19 cellular contexts compared by ENCODE assay signal in genomic region chr7:149430197-149430596, GRCh38.
"Had no signal": no experiment of that assay in that cellular context is flagged by ENCODE, and none has a peak within 500 bp of the region (broad histone marks: within the 10 kb centered on the region; RNA-seq: fewer than 3 reads in every experiment).

No MANE protein-coding gene starts in this region.

- H3K9me3 ChIP-seq: gastroesophageal sphincter, heart right ventricle, lower lobe of right lung, neutrophil, thyroid gland had no signal

- H3K27me3 ChIP-seq: gastroesophageal sphincter, heart right ventricle, thyroid gland had no signal

- H3K27me3 Mint-ChIP-seq: activated CD4-positive, alpha-beta memory T cell treated with anti-CD3 and anti-CD28 coated beads for 36 hours; activated CD8-positive, alpha-beta memory T cell treated with anti-CD3 and anti-CD28 coated beads, Interleukin-2, amount 10 ng/mL, durations not matched to agents 7 days and 5 days; activated naive CD4-positive, alpha-beta T cell treated with anti-CD3 and anti-CD28 coated beads, Interleukin-2, amount 50 U/mL, for 24 hours; activated T-cell treated with anti-CD3 and anti-CD28 coated beads, Interleukin-2, amount 50 U/mL, for 24 hours; naive B cell had no signal

- H3K27ac Mint-ChIP-seq: activated CD4-positive, alpha-beta memory T cell treated with anti-CD3 and anti-CD28 coated beads for 36 hours; activated CD8-positive, alpha-beta memory T cell treated with anti-CD3 and anti-CD28 coated beads, Interleukin-2, amount 10 ng/mL, durations not matched to agents 7 days and 5 days; activated naive CD4-positive, alpha-beta T cell treated with anti-CD3 and anti-CD28 coated beads, Interleukin-2, amount 50 U/mL, for 24 hours; activated T-cell treated with anti-CD3 and anti-CD28 coated beads, Interleukin-2, amount 50 U/mL, for 24 hours; T-helper 2 cell treated with Interferon-gamma antibody and Interleukin-4, amounts not matched to agents 5 μg/mL and 100 μg/mL, for 36 hours had no signal

- H3K4me3 Mint-ChIP-seq: activated CD4-positive, alpha-beta memory T cell treated with anti-CD3 and anti-CD28 coated beads for 36 hours; activated CD8-positive, alpha-beta memory T cell treated with anti-CD3 and anti-CD28 coated beads, Interleukin-2, amount 10 ng/mL, durations not matched to agents 7 days and 5 days; activated naive CD4-positive, alpha-beta T cell treated with anti-CD3 and anti-CD28 coated beads, Interleukin-2, amount 50 U/mL, for 24 hours; activated T-cell treated with anti-CD3 and anti-CD28 coated beads, Interleukin-2, amount 50 U/mL, for 24 hours; T-helper 2 cell treated with Interferon-gamma antibody and Interleukin-4, amounts not matched to agents 5 μg/mL and 100 μg/mL, for 36 hours had no signal

- H3K4me3 ChIP-seq: gastroesophageal sphincter, heart right ventricle, lower lobe of right lung, thyroid gland had no signal

- H3K4me1 Mint-ChIP-seq: activated naive CD4-positive, alpha-beta T cell treated with anti-CD3 and anti-CD28 coated beads, Interleukin-2, amount 50 U/mL, for 24 hours had no signal

- ATAC-seq: activated CD8-positive, alpha-beta memory T cell treated with anti-CD3 and anti-CD28 coated beads, Interleukin-2, amount 10 ng/mL, durations not matched to agents 7 days and 5 days; gastroesophageal sphincter; heart right ventricle; left colon; lower lobe of right lung had no signal

- H3K9me3 Mint-ChIP-seq: activated CD4-positive, alpha-beta memory T cell treated with anti-CD3 and anti-CD28 coated beads for 36 hours; activated naive CD4-positive, alpha-beta T cell treated with anti-CD3 and anti-CD28 coated beads, Interleukin-2, amount 50 U/mL, for 24 hours; activated T-cell treated with anti-CD3 and anti-CD28 coated beads, Interleukin-2, amount 50 U/mL, for 24 hours; T-helper 2 cell treated with Interferon-gamma antibody and Interleukin-4, amounts not matched to agents 5 μg/mL and 100 μg/mL, for 36 hours had no signal

- DNase-seq: activated CD4-positive, alpha-beta memory T cell treated with anti-CD3 and anti-CD28 coated beads for 36 hours; activated CD4-positive, CD25-positive, alpha-beta regulatory T cell treated with anti-CD3 and anti-CD28 coated beads, Interleukin-2, amount 50 U/mL, for 72 hours; activated CD8-positive, alpha-beta memory T cell treated with anti-CD3 and anti-CD28 coated beads, Interleukin-2, amount 10 ng/mL, durations not matched to agents 7 days and 5 days; activated effector memory CD4-positive, alpha-beta T cell treated with Interleukin-2 at 50 U/mL for 16 hours; activated T-cell treated with anti-CD3 and anti-CD28 coated beads, Interleukin-2, amount 50 U/mL, for 24 hours; amniotic stem cell; heart right ventricle; left colon; lower lobe of right lung; naive B cell; posterior cingulate gyrus; retina; stimulated activated CD4-positive, alpha-beta T cell treated with anti-CD3 and anti-CD28 coated beads, Interleukin-12 subunit alpha, Interleukin-12 subunit beta, amount 100 ng/mL, for 4 hours; stimulated activated CD4-positive, alpha-beta T cell treated with anti-CD3 and anti-CD28 coated beads, Interleukin-2, amount 100 ng/mL, for 24 hours; thyroid gland had no signal

- H3K4me1 ChIP-seq: gastroesophageal sphincter, heart right ventricle, lower lobe of right lung, thyroid gland had no signal

- H3K27ac ChIP-seq: gastroesophageal sphincter, heart right ventricle, lower lobe of right lung, neutrophil, thyroid gland had no signal
